In the genomic region with DNA sequence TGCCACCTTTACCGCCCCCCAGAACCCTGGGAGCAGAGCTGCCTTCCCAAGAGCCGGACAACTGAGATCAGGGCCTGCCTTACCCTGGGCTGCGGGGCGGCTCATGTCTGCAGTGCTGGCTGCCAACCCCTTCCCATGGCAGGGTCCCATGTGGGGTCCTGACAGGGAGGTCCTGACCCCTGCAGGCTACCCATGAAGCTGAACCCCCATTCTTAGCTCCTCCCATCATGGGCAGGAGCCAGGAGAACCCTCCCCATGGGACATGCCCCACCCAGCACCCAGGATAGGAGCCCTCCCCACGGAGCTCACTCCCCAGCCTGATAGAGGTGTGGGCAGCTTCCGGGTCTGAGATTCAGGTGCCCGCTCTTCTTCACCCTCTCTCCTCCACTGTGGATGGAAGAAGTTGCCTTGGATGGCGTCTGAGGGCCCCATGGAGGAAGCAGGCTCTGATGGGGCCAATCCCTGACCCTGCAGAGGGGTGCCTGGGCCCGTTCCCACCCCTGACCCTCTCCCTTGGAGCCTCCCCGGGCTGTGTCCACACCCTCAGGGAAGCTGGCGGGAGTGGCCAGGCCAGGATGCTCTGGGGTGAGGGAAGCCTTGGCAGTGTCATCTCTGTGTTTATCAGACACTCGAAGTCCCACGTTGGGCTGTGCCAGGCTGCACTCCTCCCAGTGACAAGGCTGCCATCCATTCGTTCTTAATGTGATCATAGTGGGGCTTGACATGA, we compare ENCODE assay signal across 1 cellular context.
TF ChIP-seq lines count a peak whose summit lies in the region.

No MANE protein-coding gene starts in this region.

TF ChIP-seq in HepG2, 621 proteins besides CTCF, POLR2A, EP300 and RAD21 (continued from another document):
- TF ChIP-seq, protein P1, sequence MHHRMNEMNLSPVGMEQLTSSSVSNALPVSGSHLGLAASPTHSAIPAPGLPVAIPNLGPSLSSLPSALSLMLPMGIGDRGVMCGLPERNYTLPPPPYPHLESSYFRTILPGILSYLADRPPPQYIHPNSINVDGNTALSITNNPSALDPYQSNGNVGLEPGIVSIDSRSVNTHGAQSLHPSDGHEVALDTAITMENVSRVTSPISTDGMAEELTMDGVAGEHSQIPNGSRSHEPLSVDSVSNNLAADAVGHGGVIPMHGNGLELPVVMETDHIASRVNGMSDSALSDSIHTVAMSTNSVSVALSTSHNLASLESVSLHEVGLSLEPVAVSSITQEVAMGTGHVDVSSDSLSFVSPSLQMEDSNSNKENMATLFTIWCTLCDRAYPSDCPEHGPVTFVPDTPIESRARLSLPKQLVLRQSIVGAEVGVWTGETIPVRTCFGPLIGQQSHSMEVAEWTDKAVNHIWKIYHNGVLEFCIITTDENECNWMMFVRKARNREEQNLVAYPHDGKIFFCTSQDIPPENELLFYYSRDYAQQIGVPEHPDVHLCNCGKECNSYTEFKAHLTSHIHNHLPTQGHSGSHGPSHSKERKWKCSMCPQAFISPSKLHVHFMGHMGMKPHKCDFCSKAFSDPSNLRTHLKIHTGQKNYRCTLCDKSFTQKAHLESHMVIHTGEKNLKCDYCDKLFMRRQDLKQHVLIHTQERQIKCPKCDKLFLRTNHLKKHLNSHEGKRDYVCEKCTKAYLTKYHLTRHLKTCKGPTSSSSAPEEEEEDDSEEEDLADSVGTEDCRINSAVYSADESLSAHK (CRISPR knock-in tag; IDR thresholded peaks at IDR 0.05; ENCODE audit: borderline replicate concordance), result no peak
- TF ChIP-seq FOXM1 (CRISPR knock-in tag; IDR thresholded peaks at IDR 0.05), result no peak
- TF ChIP-seq, protein P2, sequence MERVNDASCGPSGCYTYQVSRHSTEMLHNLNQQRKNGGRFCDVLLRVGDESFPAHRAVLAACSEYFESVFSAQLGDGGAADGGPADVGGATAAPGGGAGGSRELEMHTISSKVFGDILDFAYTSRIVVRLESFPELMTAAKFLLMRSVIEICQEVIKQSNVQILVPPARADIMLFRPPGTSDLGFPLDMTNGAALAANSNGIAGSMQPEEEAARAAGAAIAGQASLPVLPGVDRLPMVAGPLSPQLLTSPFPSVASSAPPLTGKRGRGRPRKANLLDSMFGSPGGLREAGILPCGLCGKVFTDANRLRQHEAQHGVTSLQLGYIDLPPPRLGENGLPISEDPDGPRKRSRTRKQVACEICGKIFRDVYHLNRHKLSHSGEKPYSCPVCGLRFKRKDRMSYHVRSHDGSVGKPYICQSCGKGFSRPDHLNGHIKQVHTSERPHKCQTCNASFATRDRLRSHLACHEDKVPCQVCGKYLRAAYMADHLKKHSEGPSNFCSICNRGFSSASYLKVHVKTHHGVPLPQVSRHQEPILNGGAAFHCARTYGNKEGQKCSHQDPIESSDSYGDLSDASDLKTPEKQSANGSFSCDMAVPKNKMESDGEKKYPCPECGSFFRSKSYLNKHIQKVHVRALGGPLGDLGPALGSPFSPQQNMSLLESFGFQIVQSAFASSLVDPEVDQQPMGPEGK (CRISPR knock-in tag; IDR thresholded peaks at IDR 0.05), result no peak
- no peak for TF ChIP-seq ZNF44 (CRISPR knock-in tag; IDR thresholded peaks at IDR 0.05)
- TF ChIP-seq SAFB2 (CRISPR knock-in tag; IDR thresholded peaks at IDR 0.05; ENCODE audit: borderline replicate concordance, low read depth), result no peak
- TF ChIP-seq CBX1 (IDR thresholded peaks at IDR 0.05; ENCODE audit: low read depth), result no peak
- TF ChIP-seq, protein P3, sequence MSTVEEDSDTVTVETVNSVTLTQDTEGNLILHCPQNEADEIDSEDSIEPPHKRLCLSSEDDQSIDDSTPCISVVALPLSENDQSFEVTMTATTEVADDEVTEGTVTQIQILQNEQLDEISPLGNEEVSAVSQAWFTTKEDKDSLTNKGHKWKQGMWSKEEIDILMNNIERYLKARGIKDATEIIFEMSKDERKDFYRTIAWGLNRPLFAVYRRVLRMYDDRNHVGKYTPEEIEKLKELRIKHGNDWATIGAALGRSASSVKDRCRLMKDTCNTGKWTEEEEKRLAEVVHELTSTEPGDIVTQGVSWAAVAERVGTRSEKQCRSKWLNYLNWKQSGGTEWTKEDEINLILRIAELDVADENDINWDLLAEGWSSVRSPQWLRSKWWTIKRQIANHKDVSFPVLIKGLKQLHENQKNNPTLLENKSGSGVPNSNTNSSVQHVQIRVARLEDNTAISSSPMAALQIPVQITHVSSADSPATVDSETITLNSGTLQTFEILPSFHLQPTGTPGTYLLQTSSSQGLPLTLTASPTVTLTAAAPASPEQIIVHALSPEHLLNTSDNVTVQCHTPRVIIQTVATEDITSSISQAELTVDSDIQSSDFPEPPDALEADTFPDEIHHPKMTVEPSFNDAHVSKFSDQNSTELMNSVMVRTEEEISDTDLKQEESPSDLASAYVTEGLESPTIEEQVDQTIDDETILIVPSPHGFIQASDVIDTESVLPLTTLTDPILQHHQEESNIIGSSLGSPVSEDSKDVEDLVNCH (CRISPR knock-in tag; IDR thresholded peaks at IDR 0.05), result no peak
